ENCODE assay signal across 7 cellular contexts in genomic region chr6:70254784-70255183, GRCh38. TPM values are rescaled to one million over a fixed set of nuclear protein-coding genes. Genes with fewer than 3 reads are reported as not detected.
"Had no signal": no experiment of that assay in that cellular context is flagged by ENCODE, and none has a peak within 500 bp of the region (broad histone marks: within the 10 kb centered on the region; RNA-seq: fewer than 3 reads in every experiment).

No MANE protein-coding gene starts in this region.

- DNase-seq: IMR-90 had no signal

- H3K9me3 Mint-ChIP-seq: IgD-negative memory B cell had no signal

- H3K27ac ChIP-seq: HL-60 had no signal

- H3K36me3 Mint-ChIP-seq: IgD-negative memory B cell had no signal

- ATAC-seq: HepG2, K562 had no signal

- H3K27ac Mint-ChIP-seq: IgD-negative memory B cell had no signal

- H3K4me3 Mint-ChIP-seq: IgD-negative memory B cell had no signal

- H3K4me3 ChIP-seq: K562 had no signal

- H3K27me3 Mint-ChIP-seq: IgD-negative memory B cell had no signal

- H3K4me1 Mint-ChIP-seq: IgD-negative memory B cell had no signal

RNA-seq across cellular contexts. Expression of gene COL9A1, which starts 48.1 kb away (rescaled TPM):
- total RNA-seq: HepG2, HT-29, HT1080, IMR-90 had no signal
